13 cellular contexts compared by ENCODE assay signal in genomic region chr6:41455818-41456217, GRCh38.
A peak's percentile ranks its signal among the peaks of the same experiment; 100 is the strongest.
DNase-seq lines count a peak whose midpoint lies in the region; ATAC-seq, FAIRE-seq and TF ChIP-seq lines count a peak whose summit lies in the region.
"Had no signal": no experiment of that assay in that cellular context is flagged by ENCODE, and none has a peak within 500 bp of the region (broad histone marks: within the 10 kb centered on the region; RNA-seq: fewer than 3 reads in every experiment).

No MANE protein-coding gene starts in this region.

- no peak overlapping the region for H3K27ac ChIP-seq in BLaER1 treated with 17β-estradiol and CSF1 and Interleukin-3, amounts not matched to agents 10 nM and 100 nM
- peak overlapping the region; percentile 79 for H3K27ac ChIP-seq in HEK293 (ENCODE audit: extremely low read depth, low read depth, low read length)
- no peak overlapping the region for H3K27ac ChIP-seq in H1 (ENCODE audit: low read depth, low read length)
- no peak overlapping the region for H3K27ac ChIP-seq in colonic mucosa
- H3K27ac ChIP-seq: GM23248 had no signal

- H2BK20ac ChIP-seq in H1 (ENCODE audit: low read length): no peak overlapping the region

- POLR2A ChIA-PET in HEK293 (lab: Yijun Ruan, JAX) (no interaction called here), H1 (lab: Charles Lee; ENCODE audit: partially characterized antibody) (interaction anchor here (0.6 to 2.6 kb wide), 5 partner anchors 8 to 205 kb away, joined by 3 to 18 read pairs (median 3); no protein-coding TSS in a partner anchor)

- CTCF ChIA-PET in HEK293 (lab: Yijun Ruan, JAX) (interaction anchor here (0.5 to 3.3 kb wide), 12 partner anchors 10 to 1492 kb away, joined by 3 to 20 read pairs (median 4); no protein-coding TSS in a partner anchor), H1 (lab: Charles Lee; ENCODE audit: partially characterized antibody) (interaction anchor here (0.7 to 19.6 kb wide), 22 partner anchors 9 to 1987 kb away, joined by 3 to 239 read pairs (median 5); no protein-coding TSS in a partner anchor)

- H3K4me1 ChIP-seq in BLaER1 treated with 17β-estradiol and CSF1 and Interleukin-3, amounts not matched to agents 10 nM and 100 nM: peaks cover 13 to 48% (median 39%) of the 10 kb centered on the region in 10 experiments
- H3K4me1 ChIP-seq in HEK293 (ENCODE audit: control insufficient read depth, insufficient read depth, low read length) (peaks cover 25% of the 10 kb centered on the region), H1 (replicated peaks in 1 of 4; ENCODE audit: control insufficient read depth in 3 of 4, insufficient read depth in 4 of 4, low read length in 3 of 4) (peaks cover 5 to 15% (median 8%) of the 10 kb centered on the region in 4 experiments), mucosa of stomach (ENCODE audit: control insufficient read depth, insufficient read depth, low read length) (peaks cover 69% of the 10 kb centered on the region), colonic mucosa (no peaks in the 10 kb centered on the region)

- H3K23me2 ChIP-seq in H1 (ENCODE audit: low read depth, low read length): peaks cover 12% of the 10 kb centered on the region; the same call in 1 of the 2 replicates

- intact Hi-C loops in colonic mucosa (cut with DNase I): no loop called here

- TF ChIP-seq CTCF in HEK293 (tag by site-specific recombination; IDR thresholded peaks at IDR 0.05): no peak
- TF ChIP-seq CTCF in H1 (IDR thresholded peaks at IDR 0.05; ENCODE audit: control extremely low read depth in 1 of 3, insufficient read depth in 1 of 3, low read depth in 1 of 3, low read length in 3 of 3): no peak
- TF ChIP-seq CTCF in colonic mucosa (IDR thresholded peaks at IDR 0.05): no peak

- no peaks in the 10 kb centered on the region for H3K9me3 ChIP-seq in BLaER1 treated with 17β-estradiol and CSF1 and Interleukin-3, amounts not matched to agents 10 nM and 100 nM (replicated peaks in 1 of 11)
- H3K9me3 ChIP-seq in HEK293 (ENCODE audit: control insufficient read depth, insufficient read depth, low read depth, low read length) (no peaks in the 10 kb centered on the region), H1 (ENCODE audit: insufficient read depth in 2 of 2, low read depth in 1 of 2, low read length in 1 of 2) (no peaks in the 10 kb centered on the region), mucosa of stomach (ENCODE audit: control insufficient read depth, low read length) (no peaks in the 10 kb centered on the region), colonic mucosa (no peaks in the 10 kb centered on the region)

- H2BK12ac ChIP-seq in H1 (ENCODE audit: low read depth, low read length): peak overlapping the region; percentile 93; the same call in 1 of the 2 replicates

- 0 out of 2 replicates have a peak overlapping the region, but pooled peaks have one; percentile 17 for H2AK5ac ChIP-seq in H1 (ENCODE audit: low read depth, low read length)

- no peak overlapping the region for H4K91ac ChIP-seq in H1 (replicated peaks; ENCODE audit: insufficient read length, low read length)

- H4K20me1 ChIP-seq in BLaER1 treated with 17β-estradiol and CSF1 and Interleukin-3, amounts not matched to agents 10 nM and 100 nM: no peaks in the 10 kb centered on the region; a peak in 1 of 22 replicates
- peaks cover 0 to 6% of the 10 kb centered on the region in 2 experiments for H4K20me1 ChIP-seq in H1 (replicated peaks in 1 of 2; ENCODE audit: control insufficient read depth in 1 of 2, insufficient read depth in 2 of 2, low read length in 2 of 2)

- peak overlapping the region in 9 of 11 experiments; percentile 12 to 72 (median 65); a peak in 16 of 22 replicates for H3K4me2 ChIP-seq in BLaER1 treated with 17β-estradiol and CSF1 and Interleukin-3, amounts not matched to agents 10 nM and 100 nM
- 0 out of 4 replicates have a peak overlapping the region, but pooled peaks of 1 of the 2 experiments have one; percentile 22 for H3K4me2 ChIP-seq in H1 (ENCODE audit: insufficient read depth in 1 of 2, low read depth in 2 of 2, low read length in 2 of 2)

- H3K4ac ChIP-seq in H1 (replicated peaks; ENCODE audit: insufficient read length, low read depth, low read length): no peak overlapping the region

- FAIRE-seq in H1 (lab: Jason Lieb, UNC): no peak
- FAIRE-seq: A204.1 had no signal

- WGBS in H1 (ENCODE audit: extremely low coverage in 1 of 2, insufficient coverage in 1 of 2, insufficient read length in 1 of 2, insufficient replicate concordance in 2 of 2, low coverage in 1 of 2, low lambda C conversion rate in 2 of 2, missing lambda C conversion rate in 1 of 2), 2 experiments: 55% methylated on average over 4 of the region's 4 CpGs; no CpG with 5 or more reads in 1 of the 2 experiments

- no peaks in the 10 kb centered on the region for H3K36me3 ChIP-seq in BLaER1 treated with 17β-estradiol and CSF1 and Interleukin-3, amounts not matched to agents 10 nM and 100 nM
- H3K36me3 ChIP-seq in HEK293 (ENCODE audit: control insufficient read depth in 2 of 2, insufficient read depth in 1 of 2, low read length in 2 of 2) (no peaks in the 10 kb centered on the region), H1 (ENCODE audit: control insufficient read depth in 2 of 4, insufficient read depth in 4 of 4, low read length in 3 of 4) (no peaks in the 10 kb centered on the region), mucosa of stomach (ENCODE audit: control insufficient read depth, insufficient read depth, low read length) (no peaks in the 10 kb centered on the region), colonic mucosa (no peaks in the 10 kb centered on the region)

- no peak overlapping the region for H3K56ac ChIP-seq in H1 (replicated peaks; ENCODE audit: insufficient read length, low read depth, low read length)

- no peak for TF ChIP-seq POLR2A in H1 (IDR thresholded peaks at IDR 0.05; ENCODE audit: control extremely low read depth in 1 of 2, low read depth in 2 of 2, low read length in 2 of 2)

- no peak for TF ChIP-seq RAD21 in H1 (IDR thresholded peaks at IDR 0.05 in 1 of 2, conservative IDR thresholded peaks at IDR 0.05 in 1 of 2; ENCODE audit: low read depth in 2 of 2, low read length in 2 of 2)

- no peak overlapping the region for H2BK5ac ChIP-seq in H1 (ENCODE audit: low read depth, low read length)

- H3K4me3 ChIP-seq in BLaER1 treated with 17β-estradiol and CSF1 and Interleukin-3, amounts not matched to agents 10 nM and 100 nM: no peak overlapping the region
- H3K4me3 ChIP-seq in HEK293 (ENCODE audit: low read depth, low read length) (no peak overlapping the region), H1 (ENCODE audit: extremely low read depth in 1 of 4, insufficient read depth in 2 of 4, low read depth in 3 of 4, low read length in 4 of 4) (no peak overlapping the region), mucosa of stomach (ENCODE audit: low read length) (no peak overlapping the region), colonic mucosa (no peak overlapping the region)
- H3K4me3 ChIP-seq: GM23248 had no signal

- ATAC-seq in HG02840 (IDR thresholded peaks at IDR 0.05; ENCODE audit: low FRiP score, unreplicated experiment): no peak

- H3K79me2 ChIP-seq in H1 (ENCODE audit: control insufficient read depth in 1 of 2, insufficient read depth in 2 of 2, low read length in 2 of 2): no peaks in the 10 kb centered on the region

- peaks cover 0 to 14% (median 0%) of the 10 kb centered on the region in 11 experiments; a peak in 5 of 22 replicates for H3K27me3 ChIP-seq in BLaER1 treated with 17β-estradiol and CSF1 and Interleukin-3, amounts not matched to agents 10 nM and 100 nM
- peaks cover 0 to 8% (median 0%) of the 10 kb centered on the region in 4 experiments; a peak in 4 of 7 replicates for H3K27me3 ChIP-seq in H1 (replicated peaks in 1 of 4; ENCODE audit: control insufficient read depth in 3 of 4, extremely low read depth in 1 of 4, insufficient read depth in 3 of 4, low read length in 3 of 4)
- no peaks in the 10 kb centered on the region for H3K27me3 ChIP-seq in mucosa of stomach (ENCODE audit: control insufficient read depth, insufficient read depth, low read length)
- no peaks in the 10 kb centered on the region for H3K27me3 ChIP-seq in colonic mucosa

- H2BK15ac ChIP-seq in H1 (ENCODE audit: low read length): no peak overlapping the region

- no peak overlapping the region for H3K9ac ChIP-seq in BLaER1 treated with 17β-estradiol and CSF1 and Interleukin-3, amounts not matched to agents 10 nM and 100 nM
- H3K9ac ChIP-seq in H1 (replicated peaks in 1 of 4; ENCODE audit: extremely low read depth in 1 of 4, low read depth in 3 of 4, low read length in 3 of 4) (no peak overlapping the region), mucosa of stomach (ENCODE audit: low read length) (peak overlapping the region; percentile 1), colonic mucosa (ENCODE audit: low read depth in 2 of 2, low read length in 2 of 2) (no peak overlapping the region)
- H3K9ac ChIP-seq: GM23248 had no signal

- no peak overlapping the region for H3K14ac ChIP-seq in H1 (ENCODE audit: insufficient read length)

- no peak for TF ChIP-seq EP300 in H1 (IDR thresholded peaks at IDR 0.05; ENCODE audit: borderline replicate concordance in 1 of 2, low read depth in 2 of 2, low read length in 2 of 2)

- H3K23ac ChIP-seq in H1 (ENCODE audit: insufficient read length): no peak overlapping the region

- H2AFZ ChIP-seq in H1 (ENCODE audit: low read length): no peak overlapping the region
- H2AFZ ChIP-seq: GM23248 had no signal

- H3K18ac ChIP-seq in H1 (ENCODE audit: extremely low read depth, low read length): no peak overlapping the region

- no peaks in the 10 kb centered on the region for H3K79me1 ChIP-seq in H1 (ENCODE audit: low read depth, low read length)

- H2BK120ac ChIP-seq in H1 (replicated peaks; ENCODE audit: low read depth, low read length): no peak overlapping the region

- no peak overlapping the region for H4K8ac ChIP-seq in H1 (ENCODE audit: extremely low read depth, insufficient read depth, low read length)

- DNase-seq in H1 (ENCODE audit: low read depth in 1 of 2, low spot score in 2 of 2): no peak
- DNase-seq in NCI-H1436 (lab: John Stamatoyannopoulos, UW): no peak
- no peak for DNase-seq in colonic mucosa
- no peak for DNase-seq in COLO668 (lab: John Stamatoyannopoulos, UW; ENCODE audit: unreplicated experiment)
- DNase-seq: GM23248, HFFc6, MM.1S, NCI-H1694 treated with DMSO at 0.1 percent for 48 hours had no signal

- no peak overlapping the region for H4K5ac ChIP-seq in H1 (ENCODE audit: insufficient read length, low read depth, low read length)

TF ChIP-seq in HEK293, 187 proteins besides CTCF, POLR2A, EP300 and RAD21 (continues in another document):
- TF ChIP-seq ZNF155 (tag by site-specific recombination; IDR thresholded peaks at IDR 0.05) (no peak), ZNF10 (tag by site-specific recombination; IDR thresholded peaks at IDR 0.05) (no peak)

TF ChIP-seq in H1, 55 proteins besides CTCF, POLR2A, EP300 and RAD21:
- TF ChIP-seq GTF2F1 (IDR thresholded peaks at IDR 0.05; ENCODE audit: borderline replicate concordance, low read depth, low read length) (no peak), YY1 (IDR thresholded peaks at IDR 0.05; ENCODE audit: low read depth, low read length) (no peak), RXRA (IDR thresholded peaks at IDR 0.05; ENCODE audit: insufficient read depth, low read depth, low read length) (no peak), TEAD4 (IDR thresholded peaks at IDR 0.05; ENCODE audit: low read depth, low read length) (peak; percentile 57)
